ENCODE assay signal across 19 cellular contexts in the genomic region with DNA sequence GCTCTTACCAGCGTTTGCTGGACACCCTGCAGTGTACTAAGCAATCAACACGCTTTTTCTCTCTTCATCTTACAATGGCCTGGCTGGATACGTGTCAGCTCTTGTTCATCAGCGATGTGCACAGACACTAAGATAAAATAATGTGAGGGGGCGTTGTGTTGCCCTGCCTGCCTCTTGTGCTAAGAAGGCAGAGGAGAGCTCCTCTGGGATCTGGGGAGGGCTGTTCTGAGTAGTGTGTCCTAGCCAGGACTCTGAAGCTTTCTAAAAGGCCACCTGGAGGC. TPM values are rescaled to one million over a fixed set of nuclear protein-coding genes. Genes with fewer than 3 reads are reported as not detected.
DNase-seq lines count a peak whose midpoint lies in the region; ATAC-seq and TF ChIP-seq lines count a peak whose summit lies in the region.
"Had no signal": no experiment of that assay in that cellular context is flagged by ENCODE, and none has a peak within 500 bp of the region (broad histone marks: within the 10 kb centered on the region; RNA-seq: fewer than 3 reads in every experiment).

No MANE protein-coding gene starts in this region.

- no peaks in the 10 kb centered on the region for H3K9me3 Mint-ChIP-seq in activated naive CD8-positive, alpha-beta T cell treated with anti-CD3 and anti-CD28 coated beads for 36 hours
- H3K9me3 Mint-ChIP-seq in activated naive CD8-positive, alpha-beta T cell treated with anti-CD3 and anti-CD28 coated beads, Interleukin-2, amount 50 U/mL, for 24 hours, result no peaks in the 10 kb centered on the region
- no peaks in the 10 kb centered on the region for H3K9me3 Mint-ChIP-seq in endodermal cell

- H3K27ac ChIP-seq in endodermal cell (ENCODE audit: low read depth, low read length), result peak overlapping the region; percentile 41

- H3K36me3 ChIP-seq in endodermal cell (ENCODE audit: control insufficient read depth, insufficient read depth, low read length), result peaks cover 92% of the 10 kb centered on the region

- ATAC-seq in activated naive CD8-positive, alpha-beta T cell treated with anti-CD3 and anti-CD28 coated beads, Interleukin-2, amount 50 U/mL, for 24 hours, result no peak
- ATAC-seq in HG03442 (IDR thresholded peaks at IDR 0.05; ENCODE audit: unreplicated experiment), result no peak

- no peak overlapping the region for H3K4me3 Mint-ChIP-seq in activated naive CD8-positive, alpha-beta T cell treated with anti-CD3 and anti-CD28 coated beads for 36 hours
- H3K4me3 Mint-ChIP-seq in activated naive CD8-positive, alpha-beta T cell treated with anti-CD3 and anti-CD28 coated beads, Interleukin-2, amount 50 U/mL, for 24 hours, result no peak overlapping the region
- no peak overlapping the region for H3K4me3 Mint-ChIP-seq in endodermal cell

- 84 to 92% methylated on average over 5 of the region's 5 CpGs for WGBS in endodermal cell (ENCODE audit: insufficient coverage in 1 of 2, insufficient read length in 1 of 2), 2 experiments

- H3K27me3 ChIP-seq in endodermal cell (ENCODE audit: control insufficient read depth, insufficient read depth, low read length, poor library complexity, severe bottlenecking), result no peaks in the 10 kb centered on the region

- H3K36me3 Mint-ChIP-seq in activated naive CD8-positive, alpha-beta T cell treated with anti-CD3 and anti-CD28 coated beads for 36 hours, result peaks cover 66% of the 10 kb centered on the region
- peaks cover 83% of the 10 kb centered on the region for H3K36me3 Mint-ChIP-seq in activated naive CD8-positive, alpha-beta T cell treated with anti-CD3 and anti-CD28 coated beads, Interleukin-2, amount 50 U/mL, for 24 hours (ENCODE audit: low read depth)
- peaks cover 83% of the 10 kb centered on the region for H3K36me3 Mint-ChIP-seq in endodermal cell (ENCODE audit: low read depth)

- H3K4me1 ChIP-seq in endodermal cell (ENCODE audit: control insufficient read depth, insufficient read depth, low read length), result peaks cover 3% of the 10 kb centered on the region

- TF ChIP-seq CTCF in endodermal cell (conservative IDR thresholded peaks at IDR 0.05), result no peak

- DNase-seq in activated naive CD8-positive, alpha-beta T cell treated with anti-CD3 and anti-CD28 coated beads for 36 hours, result no peak
- DNase-seq in activated naive CD8-positive, alpha-beta T cell treated with anti-CD3 and anti-CD28 coated beads, Interleukin-2, amount 50 U/mL, for 24 hours, result no peak
- DNase-seq in NCI-H345 (lab: John Stamatoyannopoulos, UW) (peak; percentile 36), endodermal cell (no peak), retina (peak; percentile 80), AG08396 (ENCODE audit: low spot score) (no peak), kidney tubule cell (ENCODE audit: low spot score) (no peak)
- DNase-seq: DMS 273 treated with DMSO at 0.1 percent for 48 hours; GF-D8; GOT3; KBM-7; NCI-H146; NCI-H2081; NCI-H226; NCI-H526 treated with DMSO at 0.1 percent for 48 hours; NK-92 treated with Interleukin-12 subunit alpha and Interleukin-12 subunit beta, amount 100 ng/mL, for 24 hours; OCI-M1; SHP77 treated with DMSO at 0.1 percent for 48 hours had no signal

- H3K9me3 ChIP-seq in endodermal cell (ENCODE audit: control insufficient read depth, low read length), result no peaks in the 10 kb centered on the region

- H3K9ac ChIP-seq in endodermal cell (ENCODE audit: extremely low read depth, low read length, poor library complexity, severe bottlenecking), result no peak overlapping the region

- no peak overlapping the region for H3K4me3 ChIP-seq in endodermal cell (ENCODE audit: low read length)

- H3K27me3 Mint-ChIP-seq in activated naive CD8-positive, alpha-beta T cell treated with anti-CD3 and anti-CD28 coated beads for 36 hours, result no peaks in the 10 kb centered on the region
- H3K27me3 Mint-ChIP-seq in activated naive CD8-positive, alpha-beta T cell treated with anti-CD3 and anti-CD28 coated beads, Interleukin-2, amount 50 U/mL, for 24 hours, result no peaks in the 10 kb centered on the region
- no peaks in the 10 kb centered on the region for H3K27me3 Mint-ChIP-seq in endodermal cell (ENCODE audit: insufficient read depth)

- peaks cover 2% of the 10 kb centered on the region for H3K4me1 Mint-ChIP-seq in activated naive CD8-positive, alpha-beta T cell treated with anti-CD3 and anti-CD28 coated beads for 36 hours
- H3K4me1 Mint-ChIP-seq in activated naive CD8-positive, alpha-beta T cell treated with anti-CD3 and anti-CD28 coated beads, Interleukin-2, amount 50 U/mL, for 24 hours, result no peaks in the 10 kb centered on the region
- peaks cover 8% of the 10 kb centered on the region for H3K4me1 Mint-ChIP-seq in endodermal cell

- peak overlapping the region; percentile 51 for H3K27ac Mint-ChIP-seq in activated naive CD8-positive, alpha-beta T cell treated with anti-CD3 and anti-CD28 coated beads for 36 hours
- H3K27ac Mint-ChIP-seq in activated naive CD8-positive, alpha-beta T cell treated with anti-CD3 and anti-CD28 coated beads, Interleukin-2, amount 50 U/mL, for 24 hours, result no peak overlapping the region
- H3K27ac Mint-ChIP-seq in endodermal cell, result no peak overlapping the region

RNA-seq across cellular contexts. Expression of a gene that starts 49.7 kb away (rescaled TPM):
- total RNA-seq in activated naive CD8-positive, alpha-beta T cell treated with anti-CD3 and anti-CD28 coated beads for 36 hours, result 10 to 100 TPM; 44.8 to 46.2 TPM
- total RNA-seq in endodermal cell, result 10 to 100 TPM; 54.8 to 60.1 TPM
- polyA plus RNA-seq in endodermal cell (2013, experiment 1 of 2), result 43.8 TPM
- 43.0 TPM for polyA plus RNA-seq in endodermal cell (2013, experiment 2 of 2)

Comparison
In these comparisons a context has a peak if more than half of its experiments do, and no peak if none do; other contexts are left out.
1. DNase-seq: peak in NCI-H345 (single experiment) and retina (single experiment); none in activated naive CD8-positive, alpha-beta T cell treated with anti-CD3 and anti-CD28 coated beads for 36 hours (single experiment), activated naive CD8-positive, alpha-beta T cell treated with anti-CD3 and anti-CD28 coated beads, Interleukin-2, amount 50 U/mL, for 24 hours (single experiment), endodermal cell (single experiment), AG08396 (single experiment) and kidney tubule cell (single experiment).